ENCODE assay signal across 30 cellular contexts in the genomic region with DNA sequence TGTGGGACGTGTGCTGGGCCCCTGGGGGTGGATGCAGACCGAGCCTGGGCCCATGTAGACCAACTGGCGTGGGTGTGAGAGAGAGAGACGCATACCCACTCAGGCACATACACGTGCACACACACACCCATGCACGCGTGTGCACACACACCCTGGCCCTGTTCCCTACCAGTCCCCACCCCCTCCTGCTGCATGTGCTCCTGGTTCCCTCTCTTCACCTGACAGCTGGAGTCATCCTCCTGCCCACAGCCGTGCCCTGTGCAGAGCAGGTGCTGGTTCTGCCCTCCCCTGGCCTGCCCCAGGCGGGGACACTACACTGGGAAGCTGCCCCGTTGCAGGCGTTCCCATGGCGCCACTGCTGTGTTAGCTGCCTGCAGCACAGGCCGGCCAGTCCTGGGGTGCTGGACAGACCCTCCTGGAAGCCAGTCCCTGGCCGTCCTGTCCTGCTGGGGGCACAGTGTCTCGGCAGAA. TPM values are rescaled to one million over a fixed set of nuclear protein-coding genes. Genes with fewer than 3 reads are reported as not detected.
A peak's percentile ranks its signal among the peaks of the same experiment; 100 is the strongest.
DNase-seq lines count a peak whose midpoint lies in the region; ATAC-seq, FAIRE-seq and TF ChIP-seq lines count a peak whose summit lies in the region.
"Had no signal": no experiment of that assay in that cellular context is flagged by ENCODE, and none has a peak within 500 bp of the region (broad histone marks: within the 10 kb centered on the region; RNA-seq: fewer than 3 reads in every experiment).

No MANE protein-coding gene starts in this region.

- H2AFZ ChIP-seq in GM23338: no peak overlapping the region

- H3K27me3 ChIP-seq in BLaER1 treated with 17β-estradiol and CSF1 and Interleukin-3, amounts not matched to agents 10 nM and 100 nM: no peaks in the 10 kb centered on the region
- no peaks in the 10 kb centered on the region for H3K27me3 ChIP-seq in GM23338 (ENCODE audit: insufficient read depth)

- peaks cover 10% of the 10 kb centered on the region; the same call in 1 of the 3 replicates for H3K36me3 Mint-ChIP-seq in GM23338 (ENCODE audit: low read depth)
- H3K36me3 Mint-ChIP-seq: activated CD4-positive, alpha-beta memory T cell treated with anti-CD3 and anti-CD28 coated beads for 36 hours; activated naive CD8-positive, alpha-beta T cell; CD4-positive, CD25-positive, alpha-beta regulatory T cell; natural killer cell had no signal

- no peak overlapping the region for H3K4me3 Mint-ChIP-seq in GM23338
- H3K4me3 Mint-ChIP-seq: activated CD4-positive, alpha-beta memory T cell treated with anti-CD3 and anti-CD28 coated beads for 36 hours; activated naive CD8-positive, alpha-beta T cell; CD4-positive, CD25-positive, alpha-beta regulatory T cell; effector memory CD8-positive, alpha-beta T cell; mesothelial cell of epicardium; natural killer cell; stimulated activated naive B cell treated with anti-CD40 and anti-IgM and Interleukin-4, amounts not matched to agents 10 μg/mL and 1 μg/mL and 100 μg/mL, for 72 hours had no signal

- no peak for DNase-seq in GM23338 (ENCODE audit: low spot score)
- peak in 4 of 61 donors; percentile 34 to 63 (median 46) for DNase-seq in caudate nucleus (lab: John Stamatoyannopoulos, UW)
- DNase-seq in myocyte (ENCODE audit: low read depth): peak; percentile 89
- no peak for DNase-seq in frontal cortex (ENCODE audit: low spot score in 2 of 2)
- DNase-seq in activated effector memory CD4-positive, alpha-beta T cell treated with Interleukin-2 at 50 U/mL for 16 hours: no peak
- DNase-seq: activated CD4-positive, alpha-beta memory T cell treated with anti-CD3 and anti-CD28 coated beads for 36 hours; activated CD4-positive, CD25-positive, alpha-beta regulatory T cell treated with anti-CD3 and anti-CD28 coated beads, Interleukin-2, amount 50 U/mL, for 72 hours; activated CD8-positive, alpha-beta memory T cell treated with anti-CD3 and anti-CD28 coated beads, Interleukin-2, amount 50 U/mL, for 48 hours; anterior cingulate cortex; CD4-positive, CD25-positive, alpha-beta regulatory T cell; effector memory CD8-positive, alpha-beta T cell; Karpas-422; left cardiac atrium; natural killer cell; NCI-H1694; NCI-H748 treated with DMSO at 0.1 percent for 48 hours; retina; SK-N-SH; stimulated activated CD4-positive, alpha-beta T cell treated with anti-CD3 and anti-CD28 coated beads, Interleukin-12 subunit alpha, Interleukin-12 subunit beta, amount 100 ng/mL, for 4 hours; stimulated activated CD4-positive, alpha-beta T cell treated with anti-CD3 and anti-CD28 coated beads, Interleukin-4, amount 100 ng/mL, for 24 hours; stimulated activated naive B cell treated with anti-CD40 and anti-IgM and Interleukin-4, amounts not matched to agents 10 μg/mL and 1 μg/mL and 100 μg/mL, for 72 hours; T-helper 2 cell had no signal

- H3K9me3 ChIP-seq in BLaER1 treated with 17β-estradiol and CSF1 and Interleukin-3, amounts not matched to agents 10 nM and 100 nM (replicated peaks in 1 of 11): peaks cover 0 to 15% (median 0%) of the 10 kb centered on the region in 11 experiments; a peak in 4 of 22 replicates
- H3K9me3 ChIP-seq: SK-N-SH had no signal

- H3K9me2 ChIP-seq in GM23338 (ENCODE audit: insufficient read depth): no peaks in the 10 kb centered on the region
- H3K9me2 ChIP-seq: SK-N-SH had no signal

- TF ChIP-seq CTCF in GM23338 (conservative IDR thresholded peaks at IDR 0.05; ENCODE audit: low read depth in 2 of 2): no peak

- H3K9me3 Mint-ChIP-seq in GM23338: peaks cover 3% of the 10 kb centered on the region
- H3K9me3 Mint-ChIP-seq: activated CD4-positive, alpha-beta memory T cell treated with anti-CD3 and anti-CD28 coated beads for 36 hours; CD4-positive, CD25-positive, alpha-beta regulatory T cell; effector memory CD8-positive, alpha-beta T cell; mesothelial cell of epicardium; natural killer cell; stimulated activated naive B cell treated with anti-CD40 and anti-IgM and Interleukin-4, amounts not matched to agents 10 μg/mL and 1 μg/mL and 100 μg/mL, for 72 hours had no signal

- H3K4me3 ChIP-seq in BLaER1 treated with 17β-estradiol and CSF1 and Interleukin-3, amounts not matched to agents 10 nM and 100 nM: no peak overlapping the region; a peak in 1 of 20 replicates
- no peak overlapping the region for H3K4me3 ChIP-seq in GM23338
- H3K4me3 ChIP-seq: coronary artery, GM12878 had no signal

- H3F3A ChIP-seq in GM23338 (replicated peaks; ENCODE audit: low read depth): no peaks in the 10 kb centered on the region

- 0 out of 22 replicates have a peak overlapping the region, but pooled peaks of 1 of the 11 experiments have one; percentile 5 for H3K27ac ChIP-seq in BLaER1 treated with 17β-estradiol and CSF1 and Interleukin-3, amounts not matched to agents 10 nM and 100 nM
- H3K27ac ChIP-seq in GM23338 (ENCODE audit: low read depth) (no peak overlapping the region), caudate nucleus (ENCODE audit: low read depth, low read length) (peak overlapping the region; percentile 11)
- H3K27ac ChIP-seq: coronary artery had no signal

- peak overlapping the region; percentile 77 to 96 (median 90) for H3K4me2 ChIP-seq in BLaER1 treated with 17β-estradiol and CSF1 and Interleukin-3, amounts not matched to agents 10 nM and 100 nM
- H3K4me2 ChIP-seq in GM23338: no peak overlapping the region
- H3K4me2 ChIP-seq: SK-N-SH had no signal

- H3K9ac ChIP-seq in BLaER1 treated with 17β-estradiol and CSF1 and Interleukin-3, amounts not matched to agents 10 nM and 100 nM: peak overlapping the region in 6 of 11 experiments; percentile 2 to 58 (median 44); a peak in 7 of 22 replicates
- H3K9ac ChIP-seq: SK-N-SH had no signal

- H4K20me1 ChIP-seq in BLaER1 treated with 17β-estradiol and CSF1 and Interleukin-3, amounts not matched to agents 10 nM and 100 nM: peaks cover 87 to 100% (median 100%) of the 10 kb centered on the region in 11 experiments
- peaks cover 22% of the 10 kb centered on the region for H4K20me1 ChIP-seq in GM23338 (replicated peaks; ENCODE audit: insufficient read depth)

- ATAC-seq in GM23338: no peak
- no peak for ATAC-seq in HG03045 (IDR thresholded peaks at IDR 0.05; ENCODE audit: unreplicated experiment)
- ATAC-seq: effector memory CD8-positive, alpha-beta T cell; GM12878; natural killer cell; stimulated activated naive B cell treated with anti-CD40 and anti-IgM and Interleukin-4, amounts not matched to agents 10 μg/mL and 1 μg/mL and 100 μg/mL, for 72 hours had no signal

- peaks cover 32% of the 10 kb centered on the region for H3K4me1 Mint-ChIP-seq in GM23338
- H3K4me1 Mint-ChIP-seq: mesothelial cell of epicardium had no signal

- H3K79me2 ChIP-seq in GM23338 (replicated peaks; ENCODE audit: insufficient read depth): peaks cover 62% of the 10 kb centered on the region

- H3K27ac Mint-ChIP-seq in GM23338: 0 out of 2 replicates have a peak overlapping the region, but pooled peaks have one; percentile 48
- H3K27ac Mint-ChIP-seq: activated CD4-positive, alpha-beta memory T cell treated with anti-CD3 and anti-CD28 coated beads for 36 hours; activated naive CD8-positive, alpha-beta T cell; CD4-positive, CD25-positive, alpha-beta regulatory T cell; mesothelial cell of epicardium; natural killer cell; stimulated activated naive B cell treated with anti-CD40 and anti-IgM and Interleukin-4, amounts not matched to agents 10 μg/mL and 1 μg/mL and 100 μg/mL, for 72 hours had no signal

- H3K36me3 ChIP-seq in BLaER1 treated with 17β-estradiol and CSF1 and Interleukin-3, amounts not matched to agents 10 nM and 100 nM: peaks cover 0 to 22% (median 0%) of the 10 kb centered on the region in 11 experiments; a peak in 7 of 22 replicates
- no peaks in the 10 kb centered on the region for H3K36me3 ChIP-seq in GM23338 (ENCODE audit: insufficient read depth)

- H3K27me3 Mint-ChIP-seq in GM23338 (ENCODE audit: insufficient read depth, low read depth, poor library complexity): peaks cover 10% of the 10 kb centered on the region
- H3K27me3 Mint-ChIP-seq: activated CD4-positive, alpha-beta memory T cell treated with anti-CD3 and anti-CD28 coated beads for 36 hours; activated naive CD8-positive, alpha-beta T cell; CD4-positive, CD25-positive, alpha-beta regulatory T cell; effector memory CD8-positive, alpha-beta T cell; stimulated activated naive B cell treated with anti-CD40 and anti-IgM and Interleukin-4, amounts not matched to agents 10 μg/mL and 1 μg/mL and 100 μg/mL, for 72 hours had no signal

- FAIRE-seq in frontal cortex (lab: Jason Lieb, UNC): no peak
- FAIRE-seq: D721Med, GM12878, urothelium cell line had no signal

- peaks cover 70 to 100% (median 97%) of the 10 kb centered on the region in 10 experiments for H3K4me1 ChIP-seq in BLaER1 treated with 17β-estradiol and CSF1 and Interleukin-3, amounts not matched to agents 10 nM and 100 nM
- H3K4me1 ChIP-seq in GM23338 (ENCODE audit: insufficient read depth): peaks cover 16% of the 10 kb centered on the region

TF ChIP-seq in GM23338, 12 proteins besides CTCF, POLR2A, EP300 and RAD21 (continues in another document):
- TF ChIP-seq NANOG (IDR thresholded peaks at IDR 0.05; ENCODE audit: borderline replicate concordance): no peak
- TF ChIP-seq POLR2AphosphoS5 (IDR thresholded peaks at IDR 0.05; ENCODE audit: low read depth): no peak
- no peak for TF ChIP-seq ZNF114 (CRISPR knock-in tag; IDR thresholded peaks at IDR 0.05)
- TF ChIP-seq JUNB (IDR thresholded peaks at IDR 0.05; ENCODE audit: unreplicated experiment): no peak
- TF ChIP-seq, protein P1, sequence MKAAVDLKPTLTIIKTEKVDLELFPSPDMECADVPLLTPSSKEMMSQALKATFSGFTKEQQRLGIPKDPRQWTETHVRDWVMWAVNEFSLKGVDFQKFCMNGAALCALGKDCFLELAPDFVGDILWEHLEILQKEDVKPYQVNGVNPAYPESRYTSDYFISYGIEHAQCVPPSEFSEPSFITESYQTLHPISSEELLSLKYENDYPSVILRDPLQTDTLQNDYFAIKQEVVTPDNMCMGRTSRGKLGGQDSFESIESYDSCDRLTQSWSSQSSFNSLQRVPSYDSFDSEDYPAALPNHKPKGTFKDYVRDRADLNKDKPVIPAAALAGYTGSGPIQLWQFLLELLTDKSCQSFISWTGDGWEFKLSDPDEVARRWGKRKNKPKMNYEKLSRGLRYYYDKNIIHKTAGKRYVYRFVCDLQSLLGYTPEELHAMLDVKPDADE (IDR thresholded peaks at IDR 0.05): no peak

RNA-seq across cellular contexts. Expression of gene PACS2, which starts 18.5 kb away (rescaled TPM):
- 67.7 and 79.0 TPM in 2 replicates for total RNA-seq in GM23338 (2014; rRNA removed; shearing (Covaris generic))
- 22.5 and 27.5 TPM in 2 replicates for polyA plus RNA-seq in GM23338 (2016; fragmentation: Nextera tagmentation; extraction: Ambion mirVana)
- total RNA-seq in myocyte (240 and 302 TPM in 2 replicates), frontal cortex (73.0 TPM)
- 78.0 TPM for polyA plus RNA-seq in myocyte (2012)

RNA-seq across cellular contexts. Expression of gene BRF1, which starts 32.3 kb away (rescaled TPM):
- total RNA-seq in GM23338 (2014; rRNA removed; shearing (Covaris generic)): 27.8 and 29.9 TPM in 2 replicates
- 7.6 and 8.6 TPM in 2 replicates for polyA plus RNA-seq in GM23338 (2016; fragmentation: Nextera tagmentation; extraction: Ambion mirVana)
- total RNA-seq in myocyte: 80.5 and 147 TPM in 2 replicates
- polyA plus RNA-seq in myocyte (2012): 22.4 TPM
- 60.7 TPM for total RNA-seq in frontal cortex
